ENCODE assay signal across 16 cellular contexts in genomic region chr1:15213333-15213732, GRCh38. TPM values are rescaled to one million over a fixed set of nuclear protein-coding genes. Genes with fewer than 3 reads are reported as not detected.
DNase-seq lines count a peak whose midpoint lies in the region; ATAC-seq and TF ChIP-seq lines count a peak whose summit lies in the region.
"Had no signal": no experiment of that assay in that cellular context is flagged by ENCODE, and none has a peak within 500 bp of the region (broad histone marks: within the 10 kb centered on the region; RNA-seq: fewer than 3 reads in every experiment).

No MANE protein-coding gene starts in this region.

- H3K4me1 Mint-ChIP-seq in nephron = peaks cover 29% of the 10 kb centered on the region

- peak overlapping the region; percentile 36 to 63 (median 59) for H3K4me3 Mint-ChIP-seq in nephron
- H3K4me3 Mint-ChIP-seq: activated CD4-positive, alpha-beta memory T cell treated with anti-CD3 and anti-CD28 coated beads, Interleukin-2, amount 10 ng/mL, durations not matched to agents 7 days and 5 days; naive thymus-derived CD4-positive, alpha-beta T cell had no signal

- peak in 1 of 2 donors; percentile 77 for DNase-seq in cardiac muscle cell (ENCODE audit: low read depth in 1 of 2, low spot score in 1 of 2)
- no peak for DNase-seq in left ventricle myocardium superior
- no peak for DNase-seq in esophagus squamous epithelium (lab: John Stamatoyannopoulos, UW)
- DNase-seq in uterus = peak; percentile 31 to 33
- no peak for DNase-seq in mucosa of gallbladder (ENCODE audit: low spot score)
- no peak for DNase-seq in activated CD4-positive, alpha-beta T cell treated with anti-CD3 and anti-CD28 coated beads, Interleukin-2, amount 50 U/mL, for 48 hours
- DNase-seq in stimulated activated CD4-positive, alpha-beta T cell treated with anti-CD3 and anti-CD28 coated beads, Interleukin-4, amount 100 ng/mL, for 1 hour = no peak
- DNase-seq: 8988T; activated CD4-positive, alpha-beta memory T cell treated with anti-CD3 and anti-CD28 coated beads, Interleukin-2, amount 10 ng/mL, durations not matched to agents 7 days and 5 days; activated effector memory CD4-positive, alpha-beta T cell treated with Interleukin-2 at 50 U/mL for 16 hours; naive thymus-derived CD4-positive, alpha-beta T cell; NCI-H1436 treated with DMSO at 0.1 percent for 48 hours; NCI-H524; T1000 had no signal

- peaks cover 3% of the 10 kb centered on the region for H3K9me3 Mint-ChIP-seq in nephron
- H3K9me3 Mint-ChIP-seq: activated CD4-positive, alpha-beta memory T cell treated with anti-CD3 and anti-CD28 coated beads, Interleukin-2, amount 10 ng/mL, durations not matched to agents 7 days and 5 days; naive thymus-derived CD4-positive, alpha-beta T cell had no signal

- TF ChIP-seq CTCF in cardiac muscle cell (IDR thresholded peaks at IDR 0.05; ENCODE audit: low read depth, low read length) (no peak), esophagus squamous epithelium (IDR thresholded peaks at IDR 0.05) (no peak), nephron (IDR thresholded peaks at IDR 0.05; ENCODE audit: unreplicated experiment in 3 of 3) (no peak), uterus (IDR thresholded peaks at IDR 0.05) (no peak)

- H3K27me3 Mint-ChIP-seq in nephron (ENCODE audit: low read depth) = peaks cover 3% of the 10 kb centered on the region

- H3K27me3 ChIP-seq in cardiac muscle cell (no peaks in the 10 kb centered on the region), esophagus squamous epithelium (no peaks in the 10 kb centered on the region), uterus (no peaks in the 10 kb centered on the region)

- H3K9me3 ChIP-seq in cardiac muscle cell (ENCODE audit: low read depth) (no peaks in the 10 kb centered on the region), esophagus squamous epithelium (no peaks in the 10 kb centered on the region), uterus (no peaks in the 10 kb centered on the region)

- H3K27ac ChIP-seq in cardiac muscle cell (peak overlapping the region; percentile 82), esophagus squamous epithelium (peak overlapping the region in 3 of 4 donors; percentile 29 to 68 (median 50)), uterus (peak overlapping the region; percentile 18 to 73)

- peaks cover 6% of the 10 kb centered on the region for H3K36me3 ChIP-seq in cardiac muscle cell
- no peaks in the 10 kb centered on the region for H3K36me3 ChIP-seq in esophagus squamous epithelium
- no peaks in the 10 kb centered on the region for H3K36me3 ChIP-seq in uterus

- no peak overlapping the region for H3K4me3 ChIP-seq in cardiac muscle cell
- H3K4me3 ChIP-seq in esophagus squamous epithelium = no peak overlapping the region
- no peak overlapping the region for H3K4me3 ChIP-seq in uterus

- peaks cover 20% of the 10 kb centered on the region for H3K36me3 Mint-ChIP-seq in nephron (ENCODE audit: low read depth)
- H3K36me3 Mint-ChIP-seq: naive thymus-derived CD4-positive, alpha-beta T cell had no signal

- H3K4me1 ChIP-seq in cardiac muscle cell (ENCODE audit: low read depth) = peaks cover 44% of the 10 kb centered on the region
- H3K4me1 ChIP-seq in esophagus squamous epithelium = peaks cover 0 to 44% (median 22%) of the 10 kb centered on the region in 3 donors
- peaks cover 0 to 9% of the 10 kb centered on the region in 2 donors for H3K4me1 ChIP-seq in uterus

- peak overlapping the region; percentile 94 to 100 (median 98) for H3K27ac Mint-ChIP-seq in nephron
- H3K27ac Mint-ChIP-seq: activated CD4-positive, alpha-beta memory T cell treated with anti-CD3 and anti-CD28 coated beads, Interleukin-2, amount 10 ng/mL, durations not matched to agents 7 days and 5 days; naive thymus-derived CD4-positive, alpha-beta T cell had no signal

- intact Hi-C loops in left ventricle myocardium superior (cut with micrococcal nuclease) (no loop called here), esophagus squamous epithelium (cut with DNase I) (loop anchor here (10.0 kb wide), 1 partner anchor 89 kb away; no protein-coding TSS in a partner anchor), uterus (cut with DNase I; ENCODE audit: low total_unique reads) (no loop called here)

- ATAC-seq in left ventricle myocardium superior = no peak
- ATAC-seq: esophagus mucosa; naive thymus-derived CD4-positive, alpha-beta T cell had no signal

- WGBS in esophagus squamous epithelium, 2 donors = 80 to 84% methylated on average over 6 of the region's 6 CpGs

- TF ChIP-seq POLR2A in esophagus squamous epithelium (IDR thresholded peaks at IDR 0.05) = no peak
- no peak for TF ChIP-seq POLR2A in uterus (IDR thresholded peaks at IDR 0.05)

RNA-seq across cellular contexts. Expression of gene FHAD1, which starts 33.7 kb away (rescaled TPM):
- total RNA-seq in cardiac muscle cell = 0.53 and 0.74 TPM in 2 replicates
- polyA plus RNA-seq in cardiac muscle cell = 0.24 and 3.5 TPM in 2 replicates
- total RNA-seq in left ventricle myocardium superior = not detected
- under 1 TPM in 1 of 4 donors, not detected in 3; 0.57 TPM for total RNA-seq in esophagus squamous epithelium
- 1 to 10 TPM in 2 of 4 donors, not detected in 2; 1.1 to 4.1 TPM for total RNA-seq in uterus
- total RNA-seq in mucosa of gallbladder = 1.7 TPM
- polyA plus RNA-seq: naive thymus-derived CD4-positive, alpha-beta T cell had no signal

RNA-seq across cellular contexts. Expression of gene TMEM51, which starts 59.8 kb away (rescaled TPM):
- 32.7 and 40.9 TPM in 2 replicates for total RNA-seq in cardiac muscle cell
- polyA plus RNA-seq in cardiac muscle cell = 21.3 and 23.8 TPM in 2 replicates
- total RNA-seq in left ventricle myocardium superior = 4.9 TPM
- total RNA-seq in esophagus squamous epithelium = 10 to 100 TPM; 11.6 to 23.7 (median 17.7) TPM
- total RNA-seq in uterus = 10 to 100 TPM in 1 of 4 donors, 1 to 10 TPM in 3; 1.3 to 45.0 (median 9.9) TPM
- total RNA-seq in mucosa of gallbladder = 43.7 TPM
- total RNA-seq: activated CD4-positive, alpha-beta memory T cell treated with anti-CD3 and anti-CD28 coated beads, Interleukin-2, amount 10 ng/mL, durations not matched to agents 7 days and 5 days had no signal
- polyA plus RNA-seq: naive thymus-derived CD4-positive, alpha-beta T cell had no signal

Comparison
In these comparisons a context has a peak if more than half of its experiments do, and no peak if none do; other contexts are left out.
1. DNase-seq: peak in uterus (2 of 2); none in left ventricle myocardium superior (single experiment), esophagus squamous epithelium (single experiment), mucosa of gallbladder (single experiment), activated CD4-positive, alpha-beta T cell treated with anti-CD3 and anti-CD28 coated beads, Interleukin-2, amount 50 U/mL, for 48 hours (0 of 2) and stimulated activated CD4-positive, alpha-beta T cell treated with anti-CD3 and anti-CD28 coated beads, Interleukin-4, amount 100 ng/mL, for 1 hour (single experiment).
2. Peak in every context shown above with its lines, with median percentiles within 50 percentile points of each other: H3K27ac ChIP-seq.